11 cellular contexts compared by ENCODE assay signal in genomic region chr5:166977916-166978434, GRCh38. TPM values are rescaled to one million over a fixed set of nuclear protein-coding genes. Genes with fewer than 3 reads are reported as not detected.
DNase-seq lines count a peak whose midpoint lies in the region; ATAC-seq and TF ChIP-seq lines count a peak whose summit lies in the region.
"Had no signal": no experiment of that assay in that cellular context is flagged by ENCODE, and none has a peak within 500 bp of the region (broad histone marks: within the 10 kb centered on the region; RNA-seq: fewer than 3 reads in every experiment).

No MANE protein-coding gene starts in this region.

- no peak for TF ChIP-seq POLR2A in esophagus muscularis mucosa (IDR thresholded peaks at IDR 0.05; ENCODE audit: low read depth)
- TF ChIP-seq POLR2A in thyroid gland (IDR thresholded peaks at IDR 0.05): no peak

- H3K4me1 Mint-ChIP-seq in nephron (peaks cover 6% of the 10 kb centered on the region), immature natural killer cell (peaks cover 0 to 9% of the 10 kb centered on the region in 2 donors)
- no peaks in the 10 kb centered on the region for H3K4me1 Mint-ChIP-seq in effector memory CD8-positive, alpha-beta T cell (ENCODE audit: low read depth in 2 of 2)

- ATAC-seq in HG03039 (IDR thresholded peaks at IDR 0.05; ENCODE audit: unreplicated experiment): no peak
- no peak for ATAC-seq in effector memory CD8-positive, alpha-beta T cell (replicated peaks)
- ATAC-seq in HG02970 (IDR thresholded peaks at IDR 0.05; ENCODE audit: low FRiP score, unreplicated experiment): no peak

- DNase-seq in WERI-Rb-1 (no peak), esophagus muscularis mucosa (ENCODE audit: extremely low spot score) (no peak), thyroid gland (no peak), immature natural killer cell (no peak)
- no peak for DNase-seq in effector memory CD8-positive, alpha-beta T cell
- DNase-seq: IMR-90, NCI-H2029 treated with DMSO at 0.1 percent for 48 hours had no signal

- H3K27ac Mint-ChIP-seq in nephron: peak overlapping the region in 2 of 3 experiments; percentile 55 to 67
- no peak overlapping the region for H3K27ac Mint-ChIP-seq in immature natural killer cell
- H3K27ac Mint-ChIP-seq in effector memory CD8-positive, alpha-beta T cell: no peak overlapping the region

- H3K36me3 ChIP-seq in WERI-Rb-1: no peaks in the 10 kb centered on the region
- H3K36me3 ChIP-seq in esophagus muscularis mucosa: no peaks in the 10 kb centered on the region
- no peaks in the 10 kb centered on the region for H3K36me3 ChIP-seq in thyroid gland
- H3K36me3 ChIP-seq: right lobe of liver had no signal

- H3K9me3 Mint-ChIP-seq in nephron (no peaks in the 10 kb centered on the region), immature natural killer cell (peaks cover 0 to 15% (median 6%) of the 10 kb centered on the region in 6 donors)
- peaks cover 7 to 10% of the 10 kb centered on the region in 2 donors for H3K9me3 Mint-ChIP-seq in effector memory CD8-positive, alpha-beta T cell

- TF ChIP-seq CTCF in WERI-Rb-1 (IDR thresholded peaks at IDR 0.05; ENCODE audit: low read depth, low read length) (no peak), esophagus muscularis mucosa (IDR thresholded peaks at IDR 0.05) (no peak), nephron (IDR thresholded peaks at IDR 0.05; ENCODE audit: unreplicated experiment in 3 of 3) (no peak), thyroid gland (IDR thresholded peaks at IDR 0.05) (no peak)

- no peaks in the 10 kb centered on the region for H3K9me3 ChIP-seq in WERI-Rb-1 (ENCODE audit: severe bottlenecking)
- H3K9me3 ChIP-seq in esophagus muscularis mucosa: no peaks in the 10 kb centered on the region
- no peaks in the 10 kb centered on the region for H3K9me3 ChIP-seq in thyroid gland
- H3K9me3 ChIP-seq: right lobe of liver had no signal

- H3K4me1 ChIP-seq in esophagus muscularis mucosa (peaks cover 9 to 34% (median 25%) of the 10 kb centered on the region in 4 donors), thyroid gland (peaks cover 15 to 17% of the 10 kb centered on the region in 2 donors)
- H3K4me1 ChIP-seq: right lobe of liver had no signal

- no peak for TF ChIP-seq EP300 in esophagus muscularis mucosa (IDR thresholded peaks at IDR 0.05)

- H3K4me3 Mint-ChIP-seq in nephron (peak overlapping the region; percentile 84 to 93 (median 88)), immature natural killer cell (no peak overlapping the region)
- H3K4me3 Mint-ChIP-seq in effector memory CD8-positive, alpha-beta T cell: no peak overlapping the region

- intact Hi-C loops in esophagus muscularis mucosa (cut with DNase I): no loop called here
- intact Hi-C loops in thyroid gland (cut with DNase I): no loop called here

- no peaks in the 10 kb centered on the region for H3K27me3 ChIP-seq in WERI-Rb-1 (ENCODE audit: insufficient read depth, low read depth, severe bottlenecking)
- H3K27me3 ChIP-seq in esophagus muscularis mucosa: no peaks in the 10 kb centered on the region
- H3K27me3 ChIP-seq in thyroid gland: no peaks in the 10 kb centered on the region
- H3K27me3 ChIP-seq: right lobe of liver had no signal

- H3K27me3 Mint-ChIP-seq in nephron (ENCODE audit: low read depth) (peaks cover 52% of the 10 kb centered on the region), immature natural killer cell (ENCODE audit: low read depth in 3 of 3) (peaks cover 2 to 6% (median 5%) of the 10 kb centered on the region in 3 donors)
- H3K27me3 Mint-ChIP-seq in effector memory CD8-positive, alpha-beta T cell: no peaks in the 10 kb centered on the region

- H3K27ac ChIP-seq in WERI-Rb-1 (no peak overlapping the region), esophagus muscularis mucosa (replicated peaks in 1 of 4) (peak overlapping the region; percentile 60 to 69 (median 66)), thyroid gland (peak overlapping the region in 1 of 3 donors; percentile 69)
- H3K27ac ChIP-seq: right lobe of liver had no signal

- peak overlapping the region; percentile 55 for H3K4me3 ChIP-seq in WERI-Rb-1 (ENCODE audit: low read depth, low read length)
- H3K4me3 ChIP-seq in esophagus muscularis mucosa: peak overlapping the region; percentile 56 to 68 (median 60)
- peak overlapping the region in 2 of 3 donors; percentile 34 to 54 for H3K4me3 ChIP-seq in thyroid gland (replicated peaks in 1 of 3)

- H3K36me3 Mint-ChIP-seq in nephron (ENCODE audit: low read depth) (no peaks in the 10 kb centered on the region), immature natural killer cell (no peaks in the 10 kb centered on the region)
- no peaks in the 10 kb centered on the region for H3K36me3 Mint-ChIP-seq in effector memory CD8-positive, alpha-beta T cell (ENCODE audit: insufficient read depth)

- 27% methylated on average over 7 of the region's 7 CpGs for WGBS in esophagus muscularis mucosa
- WGBS in thyroid gland, 2 donors: 26 to 57% methylated on average over 3 to 7 of the region's 7 CpGs

RNA-seq across cellular contexts. Expression of gene TENM2, which starts 0.9 kb away (rescaled TPM):
- total RNA-seq in esophagus muscularis mucosa: under 1 TPM; under 0.01 to 0.63 (median 0.42) TPM
- 1 to 10 TPM in 2 of 4 donors, under 1 TPM in 2; 0.13 to 2.8 (median 1.3) TPM for total RNA-seq in thyroid gland
- polyA plus RNA-seq in immature natural killer cell: not detected

Comparison
In these comparisons a context has a peak if more than half of its experiments do, and no peak if none do; other contexts are left out.
1. H3K27ac Mint-ChIP-seq: peak in nephron (2 of 3); none in immature natural killer cell (0 of 6) and effector memory CD8-positive, alpha-beta T cell (0 of 2).
2. H3K4me3 Mint-ChIP-seq: peak in nephron (3 of 3); none in immature natural killer cell (0 of 5) and effector memory CD8-positive, alpha-beta T cell (0 of 2).
3. Peak in every context shown above with its lines, with median percentiles within 50 percentile points of each other: H3K4me3 ChIP-seq.